ENCODE assay signal across 16 cellular contexts in the genomic region with DNA sequence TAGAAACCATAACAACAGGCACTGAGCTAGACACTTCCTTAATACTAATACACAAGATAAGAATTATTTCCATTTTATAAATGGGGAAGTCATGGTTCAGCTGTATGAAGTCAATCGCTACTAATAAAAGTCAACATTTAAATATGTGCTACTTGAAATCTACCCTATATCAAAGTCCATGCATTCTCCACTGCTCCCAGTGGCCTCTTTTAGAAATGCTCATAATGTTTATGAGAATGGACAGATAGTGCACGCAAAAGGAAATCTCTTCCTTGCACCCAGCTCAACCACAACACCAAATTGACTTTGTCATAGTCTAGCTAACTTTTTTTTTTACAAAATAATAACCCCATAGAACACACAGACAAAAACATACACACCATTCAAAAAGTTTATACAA.
"Had no signal": no experiment of that assay in that cellular context is flagged by ENCODE, and none has a peak within 500 bp of the region (broad histone marks: within the 10 kb centered on the region; RNA-seq: fewer than 3 reads in every experiment).

No MANE protein-coding gene starts in this region.

- H3K36me3 Mint-ChIP-seq: stimulated activated naive B cell treated with anti-CD40 and anti-IgM and Interleukin-4, amounts not matched to agents 10 μg/mL and 1 μg/mL and 100 μg/mL, for 72 hours had no signal

- H3K27me3 ChIP-seq: ascending aorta, esophagus muscularis mucosa, spleen, tibial nerve had no signal

- H3K27ac Mint-ChIP-seq: activated CD4-positive, alpha-beta T cell treated with anti-CD3 and anti-CD28 coated beads for 36 hours; activated naive CD8-positive, alpha-beta T cell treated with anti-CD3 and anti-CD28 coated beads, Interleukin-2, amount 50 U/mL, for 24 hours; naive thymus-derived CD8-positive, alpha-beta T cell; stimulated activated naive B cell treated with anti-CD40 and anti-IgM and Interleukin-4, amounts not matched to agents 10 μg/mL and 1 μg/mL and 100 μg/mL, for 72 hours had no signal

- H3K4me3 Mint-ChIP-seq: activated CD4-positive, alpha-beta T cell treated with anti-CD3 and anti-CD28 coated beads for 36 hours; activated naive CD8-positive, alpha-beta T cell treated with anti-CD3 and anti-CD28 coated beads, Interleukin-2, amount 50 U/mL, for 24 hours; naive thymus-derived CD8-positive, alpha-beta T cell; stimulated activated naive B cell treated with anti-CD40 and anti-IgM and Interleukin-4, amounts not matched to agents 10 μg/mL and 1 μg/mL and 100 μg/mL, for 72 hours had no signal

- H3K27me3 Mint-ChIP-seq: activated CD4-positive, alpha-beta T cell treated with anti-CD3 and anti-CD28 coated beads for 36 hours; activated naive CD8-positive, alpha-beta T cell treated with anti-CD3 and anti-CD28 coated beads, Interleukin-2, amount 50 U/mL, for 24 hours; naive thymus-derived CD8-positive, alpha-beta T cell; stimulated activated naive B cell treated with anti-CD40 and anti-IgM and Interleukin-4, amounts not matched to agents 10 μg/mL and 1 μg/mL and 100 μg/mL, for 72 hours had no signal

- H3K36me3 ChIP-seq: ascending aorta, esophagus muscularis mucosa, prostate gland, spleen, tibial nerve, WERI-Rb-1 had no signal

- DNase-seq: activated CD4-positive, alpha-beta T cell treated with anti-CD3 and anti-CD28 coated beads for 36 hours; activated naive CD4-positive, alpha-beta T cell treated with Interleukin-2 at 50 U/mL for 16 hours; activated naive CD8-positive, alpha-beta T cell treated with anti-CD3 and anti-CD28 coated beads, Interleukin-2, amount 50 U/mL, for 24 hours; foreskin fibroblast; left colon; mucosa of descending colon; naive thymus-derived CD8-positive, alpha-beta T cell; nucleus accumbens; spleen; stimulated activated CD4-positive, alpha-beta T cell treated with anti-CD3 and anti-CD28 coated beads, Interleukin-1b, Interleukin-23, amount 100 ng/mL, for 48 hours; stimulated activated naive B cell treated with anti-CD40 and anti-IgM and Interleukin-4, amounts not matched to agents 10 μg/mL and 1 μg/mL and 100 μg/mL, for 72 hours; WERI-Rb-1 had no signal

- H3K4me1 ChIP-seq: ascending aorta, esophagus muscularis mucosa, prostate gland, spleen, tibial nerve had no signal

- H3K27ac ChIP-seq: ascending aorta, esophagus muscularis mucosa, prostate gland, spleen, tibial nerve, WERI-Rb-1 had no signal

- H3K9me3 ChIP-seq: ascending aorta, prostate gland had no signal

- H3K4me1 Mint-ChIP-seq: activated CD4-positive, alpha-beta T cell treated with anti-CD3 and anti-CD28 coated beads for 36 hours; activated naive CD8-positive, alpha-beta T cell treated with anti-CD3 and anti-CD28 coated beads, Interleukin-2, amount 50 U/mL, for 24 hours; naive thymus-derived CD8-positive, alpha-beta T cell; stimulated activated naive B cell treated with anti-CD40 and anti-IgM and Interleukin-4, amounts not matched to agents 10 μg/mL and 1 μg/mL and 100 μg/mL, for 72 hours had no signal

- H3K4me3 ChIP-seq: ascending aorta, esophagus muscularis mucosa, mucosa of descending colon, prostate gland, spleen, tibial nerve had no signal
